8 cellular contexts compared by ENCODE assay signal in the genomic region with DNA sequence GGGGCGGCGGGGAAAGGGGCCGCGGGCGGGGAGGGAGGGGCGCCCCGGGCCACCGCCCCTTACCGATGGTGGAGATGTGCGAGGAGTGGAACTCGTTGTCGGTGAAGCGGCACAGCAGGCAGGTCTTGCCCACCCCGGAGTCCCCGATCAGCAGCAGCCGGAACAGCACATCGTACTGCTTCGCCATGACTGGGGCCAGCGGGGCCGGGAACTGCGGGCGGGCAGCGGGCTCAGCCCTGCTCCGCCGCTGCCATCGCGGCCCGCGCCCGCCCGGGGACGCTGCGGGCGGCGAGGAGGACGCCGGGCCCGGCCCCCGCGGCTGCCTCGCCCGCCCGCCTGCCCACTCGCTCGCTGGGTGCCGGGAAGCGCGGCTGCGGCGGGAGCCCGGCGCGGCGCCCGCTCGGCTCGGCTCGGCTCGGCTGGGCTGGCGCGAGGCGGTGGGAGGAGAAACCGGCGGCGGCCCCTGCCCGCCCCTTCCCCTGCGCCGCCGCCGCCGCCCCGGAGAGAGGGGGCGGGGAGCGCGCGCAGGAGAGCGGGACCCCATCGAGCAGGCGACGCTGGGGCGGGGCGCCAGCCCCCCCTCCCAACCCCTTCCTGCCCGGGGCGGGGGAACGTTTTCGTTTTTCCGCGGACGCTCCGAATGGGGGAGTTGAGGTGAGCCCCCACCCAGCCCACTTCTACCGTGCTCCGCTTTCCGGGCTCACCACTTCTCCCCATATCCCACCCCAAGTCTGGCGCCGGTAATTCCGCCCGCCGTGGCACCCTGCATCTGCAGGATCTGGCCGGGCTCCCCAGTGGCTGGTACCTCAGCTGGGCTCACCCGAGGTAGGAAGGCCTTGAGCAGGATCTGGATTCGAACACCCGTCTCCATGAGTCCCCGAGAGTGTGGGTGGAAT. TPM values are rescaled to one million over a fixed set of nuclear protein-coding genes. Genes with fewer than 3 reads are reported as not detected.
DNase-seq lines count a peak whose midpoint lies in the region; ATAC-seq and TF ChIP-seq lines count a peak whose summit lies in the region.

A gene (minus strand): TSS at position 447 of the 896 bp plus-strand sequence. CDS start 260 bp downstream, at position 187.

- no peaks in the 10 kb centered on the region for H3K9me3 ChIP-seq in CD4-positive, alpha-beta T cell (ENCODE audit: control insufficient read depth, low read length)
- H3K9me3 ChIP-seq in adrenal gland (replicated peaks in 1 of 3), result no peaks in the 10 kb centered on the region

- POLR2A ChIA-PET in CD4-positive, alpha-beta T cell (lab: Charles Lee), result interaction anchor here (0.7 to 3.1 kb wide), 3 partner anchors 15 to 799 kb away, joined by 3 to 17 read pairs (median 4); a partner anchor contains a TSS

- CTCF ChIA-PET in CD4-positive, alpha-beta T cell (lab: Charles Lee), result no interaction called here

- no peak within 1 kb of the TSS for H3K27ac ChIP-seq in CD4-positive, alpha-beta T cell (ENCODE audit: low read depth, low read length)
- H3K27ac ChIP-seq in adrenal gland (no peak within 1 kb of the TSS), rectal smooth muscle tissue (ENCODE audit: low read depth, low read length) (no peak within 1 kb of the TSS)

- no peaks in the 10 kb centered on the region for H3K27me3 ChIP-seq in CD4-positive, alpha-beta T cell (ENCODE audit: control insufficient read depth, insufficient read depth, low read length)
- H3K27me3 ChIP-seq in adrenal gland (no peaks in the 10 kb centered on the region), rectal smooth muscle tissue (ENCODE audit: control insufficient read depth, insufficient read depth, low read length) (no peaks in the 10 kb centered on the region)

- H3K4me3 Mint-ChIP-seq in CD4-positive, alpha-beta T cell, result peak within 1 kb of the TSS; percentile 90

- peaks cover 28% of the 10 kb centered on the region for H3K4me1 Mint-ChIP-seq in CD4-positive, alpha-beta T cell (ENCODE audit: low read depth)

- H3K36me3 Mint-ChIP-seq in CD4-positive, alpha-beta T cell (ENCODE audit: low read depth), result no peaks in the 10 kb centered on the region

- no peaks in the 10 kb centered on the region for H3K27me3 Mint-ChIP-seq in CD4-positive, alpha-beta T cell

- no peaks in the 10 kb centered on the region for H3K9me3 Mint-ChIP-seq in CD4-positive, alpha-beta T cell

- H3K36me3 ChIP-seq in adrenal gland (replicated peaks in 1 of 2), result no peaks in the 10 kb centered on the region
- H3K36me3 ChIP-seq in rectal smooth muscle tissue (ENCODE audit: control insufficient read depth, insufficient read depth, low read length), result no peaks in the 10 kb centered on the region

- WGBS in adrenal gland, 4 donors, result 0 to 1% (median 0%) methylated on average over 1 to 98 of the region's 103 CpGs

- H3K4me1 ChIP-seq in adrenal gland (replicated peaks in 1 of 2) (peaks cover 5 to 8% of the 10 kb centered on the region in 2 donors), rectal smooth muscle tissue (ENCODE audit: control insufficient read depth, insufficient read depth, low read length) (no peaks in the 10 kb centered on the region)

- ATAC-seq in CD4-positive, alpha-beta T cell (ENCODE audit: poor library complexity), result peak; percentile 68
- peak; percentile 83 for ATAC-seq in left ventricle myocardium superior

- peak within 1 kb of the TSS; percentile 40 for H3K9ac ChIP-seq in rectal smooth muscle tissue (ENCODE audit: low read length)

- DNase-seq in CD4-positive, alpha-beta T cell, result peak in 9 of 10 experiments; percentile 8 to 55 (median 26)
- peak; percentile 16 for DNase-seq in HCEC 1CT
- peak; percentile 14 for DNase-seq in RPMI8226
- peak in 3 of 7 donors; percentile 31 to 45 (median 33) for DNase-seq in adrenal gland
- DNase-seq in left ventricle myocardium superior, result peak; percentile 70
- DNase-seq in LoVo (ENCODE audit: low spot score), result no peak
- DNase-seq in GM19240 (ENCODE audit: insufficient read length, low spot score), result no peak

- intact Hi-C loops in CD4-positive, alpha-beta T cell (cut with DNase I, micrococcal nuclease), result no loop called here
- intact Hi-C loops in adrenal gland (cut with DNase I), result loop anchor here in 1 of 2 donors (10.0 kb wide), 1 partner anchor 147 kb away; no protein-coding TSS in a partner anchor
- intact Hi-C loops in left ventricle myocardium superior (cut with micrococcal nuclease), result no loop called here

- TF ChIP-seq CTCF in CD4-positive, alpha-beta T cell (IDR thresholded peaks at IDR 0.05), result no peak
- TF ChIP-seq CTCF in adrenal gland (IDR thresholded peaks at IDR 0.05), result peak in 1 of 6 experiments; percentile 2

- H3K27ac Mint-ChIP-seq in CD4-positive, alpha-beta T cell, result peak within 1 kb of the TSS; percentile 61

- no peak for TF ChIP-seq POLR2A in adrenal gland (IDR thresholded peaks at IDR 0.05)

- H3K4me3 ChIP-seq in adrenal gland (peak within 1 kb of the TSS; percentile 18 to 95 (median 46)), rectal smooth muscle tissue (ENCODE audit: low read length) (peak within 1 kb of the TSS; percentile 71)

RNA-seq across cellular contexts. Expression of the gene that starts here (rescaled TPM):
- total RNA-seq in CD4-positive, alpha-beta T cell, result 1 to 10 TPM; 2.6 to 3.8 TPM
- total RNA-seq in adrenal gland (1 to 10 TPM in 7 of 8 donors, under 1 TPM in 1; 0.95 to 8.9 (median 3.2) TPM), left ventricle myocardium superior (9.0 TPM)
- polyA plus RNA-seq in adrenal gland, result 1 to 10 TPM; 3.6 to 8.6 (median 5.8) TPM

Comparison
In these comparisons a context has a peak if more than half of its experiments do, and no peak if none do; other contexts are left out.
1. DNase-seq: peak in CD4-positive, alpha-beta T cell (9 of 10), HCEC 1CT (single experiment), RPMI8226 (single experiment) and left ventricle myocardium superior (single experiment); none in LoVo (single experiment) and GM19240 (single experiment).